In the genomic region with DNA sequence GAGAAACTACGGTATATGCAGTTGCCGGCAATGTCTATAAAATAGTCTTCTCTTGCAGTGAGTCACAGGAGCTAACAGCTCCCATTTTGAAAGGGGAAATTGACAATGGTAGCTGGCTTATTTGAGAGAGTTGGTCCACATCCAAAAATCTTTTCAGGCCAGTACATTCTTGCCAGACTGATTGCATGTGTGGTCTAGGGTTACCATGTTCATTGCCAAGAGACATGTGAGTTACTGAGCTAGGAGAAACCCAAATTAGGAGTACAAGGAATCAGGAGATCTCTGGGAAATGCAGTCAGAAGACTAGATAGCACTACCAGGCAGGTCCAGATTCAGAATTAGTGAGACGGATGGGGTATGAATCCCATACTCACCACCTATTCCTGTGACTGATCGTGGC, we compare ENCODE assay signal across 1 cellular context.
TF ChIP-seq lines count a peak whose summit lies in the region.

No MANE protein-coding gene starts in this region.

TF ChIP-seq in HEK293, 187 proteins besides CTCF, POLR2A, EP300 and RAD21 (continued from another document):
- TF ChIP-seq, protein P1, sequence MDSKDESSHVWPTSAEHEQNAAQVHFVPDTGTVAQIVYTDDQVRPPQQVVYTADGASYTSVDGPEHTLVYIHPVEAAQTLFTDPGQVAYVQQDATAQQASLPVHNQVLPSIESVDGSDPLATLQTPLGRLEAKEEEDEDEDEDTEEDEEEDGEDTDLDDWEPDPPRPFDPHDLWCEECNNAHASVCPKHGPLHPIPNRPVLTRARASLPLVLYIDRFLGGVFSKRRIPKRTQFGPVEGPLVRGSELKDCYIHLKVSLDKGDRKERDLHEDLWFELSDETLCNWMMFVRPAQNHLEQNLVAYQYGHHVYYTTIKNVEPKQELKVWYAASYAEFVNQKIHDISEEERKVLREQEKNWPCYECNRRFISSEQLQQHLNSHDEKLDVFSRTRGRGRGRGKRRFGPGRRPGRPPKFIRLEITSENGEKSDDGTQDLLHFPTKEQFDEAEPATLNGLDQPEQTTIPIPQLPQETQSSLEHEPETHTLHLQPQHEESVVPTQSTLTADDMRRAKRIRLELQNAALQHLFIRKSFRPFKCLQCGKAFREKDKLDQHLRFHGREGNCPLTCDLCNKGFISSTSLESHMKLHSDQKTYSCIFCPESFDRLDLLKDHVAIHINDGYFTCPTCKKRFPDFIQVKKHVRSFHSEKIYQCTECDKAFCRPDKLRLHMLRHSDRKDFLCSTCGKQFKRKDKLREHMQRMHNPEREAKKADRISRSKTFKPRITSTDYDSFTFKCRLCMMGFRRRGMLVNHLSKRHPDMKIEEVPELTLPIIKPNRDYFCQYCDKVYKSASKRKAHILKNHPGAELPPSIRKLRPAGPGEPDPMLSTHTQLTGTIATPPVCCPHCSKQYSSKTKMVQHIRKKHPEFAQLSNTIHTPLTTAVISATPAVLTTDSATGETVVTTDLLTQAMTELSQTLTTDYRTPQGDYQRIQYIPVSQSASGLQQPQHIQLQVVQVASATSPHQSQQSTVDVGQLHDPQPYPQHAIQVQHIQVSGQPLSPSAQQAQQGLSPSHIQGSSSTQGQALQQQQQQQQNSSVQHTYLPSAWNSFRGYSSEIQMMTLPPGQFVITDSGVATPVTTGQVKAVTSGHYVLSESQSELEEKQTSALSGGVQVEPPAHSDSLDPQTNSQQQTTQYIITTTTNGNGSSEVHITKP (tag by site-specific recombination; IDR thresholded peaks at IDR 0.05): peak; percentile 36
TF ChIP-seq in HEK293: peak in this region for 3.
